20 cellular contexts compared by ENCODE assay signal in the genomic region with DNA sequence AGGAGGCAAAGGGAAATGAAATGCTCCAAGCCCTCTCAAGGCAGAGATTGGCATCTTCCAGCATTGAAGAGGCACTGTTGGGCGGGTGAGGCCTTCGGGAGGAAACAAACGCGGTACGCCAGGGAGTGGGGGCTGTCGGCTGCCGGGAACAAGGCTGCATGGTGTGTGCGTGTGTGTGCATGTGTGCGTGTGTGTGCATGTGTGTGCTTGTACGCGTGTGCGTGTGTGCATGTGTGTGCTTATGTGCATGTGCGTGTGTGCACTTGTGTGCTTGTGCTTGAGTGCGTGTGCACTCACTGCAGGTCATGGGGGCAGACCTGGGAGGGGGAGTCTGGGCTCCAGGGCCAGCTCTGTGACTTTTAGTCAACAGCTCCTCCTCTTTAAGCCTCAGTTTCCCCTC.
"Had no signal": no experiment of that assay in that cellular context is flagged by ENCODE, and none has a peak within 500 bp of the region (broad histone marks: within the 10 kb centered on the region; RNA-seq: fewer than 3 reads in every experiment).

No MANE protein-coding gene starts in this region.

- DNase-seq: dorsolateral prefrontal cortex; effector CD4-positive, alpha-beta T cell; kidney; mesenchymal stem cell; mucosa of descending colon; naive B cell; nucleus accumbens; sigmoid colon; stimulated activated naive CD4-positive, alpha-beta T cell; stimulated activated naive CD8-positive, alpha-beta T cell treated with anti-CD3 and anti-CD28 coated beads, Interleukin-15, amount 100 ng/mL, for 72 hours; transverse colon had no signal

- H3K27me3 ChIP-seq: hepatocyte, neural progenitor cell, right atrium auricular region, vagina had no signal

- H3K4me1 ChIP-seq: prostate gland, right atrium auricular region, sigmoid colon, suprapubic skin, transverse colon had no signal

- H3K79me2 ChIP-seq: hepatocyte had no signal

- H3K9ac ChIP-seq: neural progenitor cell had no signal

- H3K4me2 ChIP-seq: hepatocyte, neural progenitor cell had no signal

- ATAC-seq: natural killer cell treated with Interleukin-12 subunit alpha and Interleukin-12 subunit beta and Interleukin-15 and Interleukin-18, amount 100 ng/mL, for 72 hours; stimulated activated naive CD8-positive, alpha-beta T cell treated with anti-CD3 and anti-CD28 coated beads, Interleukin-15, amount 100 ng/mL, for 72 hours had no signal

- H3K27ac ChIP-seq: dorsolateral prefrontal cortex, hepatocyte, neural progenitor cell, prostate gland, right atrium auricular region, sigmoid colon, suprapubic skin, transverse colon, vagina had no signal

- H3K9me3 ChIP-seq: mucosa of descending colon, prostate gland, right atrium auricular region, sigmoid colon, suprapubic skin, transverse colon, vagina had no signal

- FAIRE-seq: colon, frontal cortex, kidney had no signal

- H2AFZ ChIP-seq: hepatocyte, neural progenitor cell had no signal

- H3K36me3 ChIP-seq: neural progenitor cell, prostate gland, right atrium auricular region, sigmoid colon, suprapubic skin, transverse colon, vagina had no signal

- H3K4me3 ChIP-seq: dorsolateral prefrontal cortex, hepatocyte, mucosa of descending colon, neural progenitor cell, prostate gland, right atrium auricular region, sigmoid colon, suprapubic skin, transverse colon, vagina had no signal
